In the genomic region with DNA sequence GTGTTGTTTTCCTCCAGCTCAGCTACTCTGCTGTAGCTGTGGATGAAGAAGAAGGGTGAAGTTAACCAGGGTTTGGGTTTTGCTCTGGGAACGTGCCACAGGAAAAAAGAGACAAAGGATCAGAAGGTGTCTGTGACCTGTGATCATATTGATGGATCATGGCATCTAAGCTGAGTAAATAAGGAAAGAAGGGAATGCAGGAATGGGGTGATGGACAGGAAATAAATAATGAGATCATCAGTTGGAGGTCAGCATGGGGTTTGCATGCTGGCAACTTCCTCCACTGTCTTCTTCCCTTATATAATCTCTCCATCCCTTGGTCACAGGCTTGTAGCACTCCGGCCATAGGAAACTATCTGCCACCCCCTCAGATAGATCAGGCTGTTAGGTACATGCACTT, we compare ENCODE assay signal across 26 cellular contexts.
DNase-seq lines count a peak whose midpoint lies in the region; FAIRE-seq and TF ChIP-seq lines count a peak whose summit lies in the region.
"Had no signal": no experiment of that assay in that cellular context is flagged by ENCODE, and none has a peak within 500 bp of the region (broad histone marks: within the 10 kb centered on the region; RNA-seq: fewer than 3 reads in every experiment).

No MANE protein-coding gene starts in this region.

- H3K4me3 Mint-ChIP-seq in nephron progenitor cell: no peak overlapping the region
- H3K4me3 Mint-ChIP-seq: CD4-positive, CD25-positive, alpha-beta regulatory T cell; CD8-positive, alpha-beta memory T cell; GM23338; HFFc6 had no signal

- no peak overlapping the region for H3K27ac ChIP-seq in endothelial cell of umbilical vein (ENCODE audit: insufficient read depth, low read depth, low read length)
- H3K27ac ChIP-seq: HL-60 had no signal

- intact Hi-C loops in endothelial cell of umbilical vein (cut with micrococcal nuclease): no loop called here

- H3K4me1 Mint-ChIP-seq in nephron progenitor cell: peaks cover under 1% of the 10 kb centered on the region
- H3K4me1 Mint-ChIP-seq: CD4-positive, CD25-positive, alpha-beta regulatory T cell; CD8-positive, alpha-beta memory T cell; GM23338 had no signal

- peaks cover 7% of the 10 kb centered on the region for H3K4me1 ChIP-seq in endothelial cell of umbilical vein (ENCODE audit: control insufficient read depth, extremely low read depth, insufficient read depth, low read length)
- H3K4me1 ChIP-seq: BE2C had no signal

- no peaks in the 10 kb centered on the region for H3K79me2 ChIP-seq in endothelial cell of umbilical vein (ENCODE audit: control insufficient read depth, insufficient read depth, low read length)

- H3K9me1 ChIP-seq in endothelial cell of umbilical vein (replicated peaks; ENCODE audit: control insufficient read depth, extremely low read depth, insufficient read depth, low read length): no peaks in the 10 kb centered on the region

- no peaks in the 10 kb centered on the region for H3K36me3 Mint-ChIP-seq in nephron progenitor cell (ENCODE audit: low read depth)
- H3K36me3 Mint-ChIP-seq: CD4-positive, CD25-positive, alpha-beta regulatory T cell; CD8-positive, alpha-beta memory T cell had no signal

- H3K4me2 ChIP-seq in endothelial cell of umbilical vein (ENCODE audit: insufficient read depth, low read length): peak overlapping the region; percentile 1
- H3K4me2 ChIP-seq: GM23338 had no signal

- no peaks in the 10 kb centered on the region for H3K27me3 Mint-ChIP-seq in nephron progenitor cell (ENCODE audit: low read depth, poor library complexity)
- H3K27me3 Mint-ChIP-seq: CD4-positive, CD25-positive, alpha-beta regulatory T cell had no signal

- FAIRE-seq in endothelial cell of umbilical vein (lab: Jason Lieb, UNC): no peak
- FAIRE-seq: A204.1, G401.6, GM12891, GM18507, H54, HTR-8/SVneo, K562 had no signal

- TF ChIP-seq CTCF in endothelial cell of umbilical vein (IDR thresholded peaks at IDR 0.05; ENCODE audit: extremely low read depth in 1 of 2, insufficient read depth in 1 of 2, low read depth in 1 of 2, low read length in 2 of 2) (no peak), nephron progenitor cell (IDR thresholded peaks at IDR 0.05) (no peak), GM13976 (IDR thresholded peaks at IDR 0.05; ENCODE audit: borderline replicate concordance, control extremely low read depth, extremely low read depth, insufficient read depth, missing control alignments) (no peak)

- H3K9me3 Mint-ChIP-seq in nephron progenitor cell: no peaks in the 10 kb centered on the region
- H3K9me3 Mint-ChIP-seq: GM23338 had no signal

- H4K20me1 ChIP-seq in endothelial cell of umbilical vein (replicated peaks; ENCODE audit: control insufficient read depth, extremely low read depth, insufficient read depth, low read length): no peaks in the 10 kb centered on the region

- DNase-seq in A172 (ENCODE audit: low spot score): peak; percentile 2
- peak; percentile 27 for DNase-seq in DMS53 treated with DMSO at 0.1 percent for 48 hours (lab: John Stamatoyannopoulos, UW; ENCODE audit: unreplicated experiment)
- peak; percentile 6 for DNase-seq in NCI-H69 (lab: John Stamatoyannopoulos, UW)
- DNase-seq in endothelial cell of umbilical vein (ENCODE audit: low read depth, low spot score): peak; percentile 46
- no peak for DNase-seq in nephron progenitor cell
- no peak for DNase-seq in NCI-H526 (lab: John Stamatoyannopoulos, UW)
- no peak for DNase-seq in GM13976 (ENCODE audit: low spot score)
- DNase-seq: ACHN; BE2C; C1 segment of cervical spinal cord; CD4-positive, CD25-positive, alpha-beta regulatory T cell; CD8-positive, alpha-beta memory T cell; COR-L47; DMS 273 treated with DMSO at 0.1 percent for 48 hours; DND-41; HFFc6; IMR-90 had no signal

- no TSS peak for BruUV-seq in endothelial cell of umbilical vein (replicated peaks; lab: Mats Ljungman, UMichigan)

- CTCF ChIA-PET in endothelial cell of umbilical vein (lab: Charles Lee): interaction anchor here (2.4 kb wide), 1 partner anchor 31 kb away, joined by 6 read pairs; no protein-coding TSS in a partner anchor

- POLR2A ChIA-PET in endothelial cell of umbilical vein (lab: Charles Lee): no interaction called here

- no peaks in the 10 kb centered on the region for H3K27me3 ChIP-seq in endothelial cell of umbilical vein (ENCODE audit: control insufficient read depth in 2 of 2, insufficient read depth in 2 of 2, low read length in 2 of 2)
- H3K27me3 ChIP-seq: BE2C had no signal

- in situ Hi-C loops in GM13976 (cut with MboI; ENCODE audit: low sequenced_read_pairs, unreplicated experiment): no loop called here

- no peak overlapping the region for H3K4me3 ChIP-seq in endothelial cell of umbilical vein (replicated peaks in 1 of 3; ENCODE audit: insufficient read depth in 1 of 3, low read depth in 1 of 3, low read length in 3 of 3)
- H3K4me3 ChIP-seq: GM23338, K562 had no signal

- no peaks in the 10 kb centered on the region for H3K9me3 ChIP-seq in endothelial cell of umbilical vein (replicated peaks; ENCODE audit: control insufficient read depth, insufficient read depth, low read length)
- H3K9me3 ChIP-seq: BE2C had no signal

- peak overlapping the region; percentile 4 for H2AFZ ChIP-seq in endothelial cell of umbilical vein (ENCODE audit: low read depth, low read length)
- H2AFZ ChIP-seq: GM23338 had no signal

- H3K27ac Mint-ChIP-seq in nephron progenitor cell: no peak overlapping the region
- H3K27ac Mint-ChIP-seq: CD8-positive, alpha-beta memory T cell; GM23338; HFFc6 had no signal

- TF ChIP-seq POLR2A in endothelial cell of umbilical vein (IDR thresholded peaks at IDR 0.05; ENCODE audit: low read depth, low read length): no peak

- no peaks in the 10 kb centered on the region for H3K36me3 ChIP-seq in endothelial cell of umbilical vein (ENCODE audit: control insufficient read depth in 2 of 2, extremely low read depth in 1 of 2, insufficient read depth in 2 of 2, low read length in 2 of 2)
- H3K36me3 ChIP-seq: BE2C had no signal

- dilution Hi-C loops in endothelial cell of umbilical vein (cut with MboI; ENCODE audit: extremely low pct_ligation_motif_present, low sequenced_read_pairs): no loop called here

- no peak overlapping the region for H3K9ac ChIP-seq in endothelial cell of umbilical vein (replicated peaks; ENCODE audit: extremely low read depth, insufficient read depth, low read length)

TF ChIP-seq in endothelial cell of umbilical vein, 7 proteins besides CTCF, POLR2A, EP300 and RAD21:
- no peak for TF ChIP-seq EZH2 (IDR thresholded peaks at IDR 0.05; ENCODE audit: borderline replicate concordance, low read depth, low read length, severe bottlenecking)
- no peak for TF ChIP-seq MYC (IDR thresholded peaks at IDR 0.05; ENCODE audit: low read depth, low read length)
- TF ChIP-seq FOS (IDR thresholded peaks at IDR 0.05; ENCODE audit: borderline replicate concordance, insufficient read depth, low read length): peak; percentile 10
- no peak for TF ChIP-seq MAX (IDR thresholded peaks at IDR 0.05; ENCODE audit: insufficient read depth, insufficient read length)
- peak; percentile 30 for TF ChIP-seq GATA2 (IDR thresholded peaks at IDR 0.05; ENCODE audit: insufficient read depth, insufficient read length, low read depth, low read length)
- peak; percentile 29 for TF ChIP-seq JUN (IDR thresholded peaks at IDR 0.05; ENCODE audit: borderline replicate concordance, insufficient read depth, insufficient read length, low read depth)
- TF ChIP-seq POLR2AphosphoS5 (IDR thresholded peaks at IDR 0.05; ENCODE audit: insufficient read depth, low read depth, low read length): peak; percentile 38

Comparison
In these comparisons a context has a peak if more than half of its experiments do, and no peak if none do; other contexts are left out.
1. DNase-seq: peak in A172 (single experiment), DMS53 treated with DMSO at 0.1 percent for 48 hours (single experiment), NCI-H69 (single experiment) and endothelial cell of umbilical vein (single experiment); none in nephron progenitor cell (single experiment), NCI-H526 (0 of 2) and GM13976 (single experiment).